In genomic region chr19:10805758-10806247, GRCh38 we compare ENCODE assay signal across 15 cellular contexts.
"Had no signal": no experiment of that assay in that cellular context is flagged by ENCODE, and none has a peak within 500 bp of the region (broad histone marks: within the 10 kb centered on the region; RNA-seq: fewer than 3 reads in every experiment).

No MANE protein-coding gene starts in this region.

- H3K27ac Mint-ChIP-seq: endodermal cell, progenitor cell of endocrine pancreas, type B pancreatic cell had no signal

- H3K4me1 ChIP-seq: suprapubic skin had no signal

- DNase-seq: activated CD4-positive, alpha-beta memory T cell treated with anti-CD3 and anti-CD28 coated beads, Interleukin-2, amount 10 ng/mL, durations not matched to agents 7 days and 5 days; activated CD4-positive, alpha-beta T cell treated with anti-CD3 and anti-CD28 coated beads for 1 hour; activated naive CD8-positive, alpha-beta T cell treated with anti-CD3 and anti-CD28 coated beads for 36 hours; cerebellar nuclear complex; endodermal cell; immature natural killer cell; left colon; mucosa of descending colon; naive thymus-derived CD8-positive, alpha-beta T cell; right cardiac atrium; small intestine; stimulated activated naive CD4-positive, alpha-beta T cell had no signal

- H3K9me3 Mint-ChIP-seq: activated naive CD8-positive, alpha-beta T cell treated with anti-CD3 and anti-CD28 coated beads for 36 hours; endodermal cell; immature natural killer cell; naive thymus-derived CD8-positive, alpha-beta T cell had no signal

- ATAC-seq: left colon; mucosa of descending colon; naive thymus-derived CD8-positive, alpha-beta T cell; right cardiac atrium had no signal

- H3K4me3 ChIP-seq: mucosa of descending colon, suprapubic skin had no signal

- H3K27me3 ChIP-seq: suprapubic skin had no signal

- H3K27me3 Mint-ChIP-seq: activated CD4-positive, alpha-beta memory T cell treated with anti-CD3 and anti-CD28 coated beads, Interleukin-2, amount 10 ng/mL, durations not matched to agents 7 days and 5 days; activated naive CD8-positive, alpha-beta T cell treated with anti-CD3 and anti-CD28 coated beads for 36 hours; naive thymus-derived CD8-positive, alpha-beta T cell; progenitor cell of endocrine pancreas; type B pancreatic cell had no signal

- H3K4me3 Mint-ChIP-seq: activated CD4-positive, alpha-beta memory T cell treated with anti-CD3 and anti-CD28 coated beads, Interleukin-2, amount 10 ng/mL, durations not matched to agents 7 days and 5 days; activated naive CD8-positive, alpha-beta T cell treated with anti-CD3 and anti-CD28 coated beads for 36 hours; endodermal cell; immature natural killer cell; naive thymus-derived CD8-positive, alpha-beta T cell; type B pancreatic cell had no signal

- H3K9me3 ChIP-seq: mucosa of descending colon, suprapubic skin had no signal

- H3K27ac ChIP-seq: suprapubic skin had no signal
